In the genomic region with DNA sequence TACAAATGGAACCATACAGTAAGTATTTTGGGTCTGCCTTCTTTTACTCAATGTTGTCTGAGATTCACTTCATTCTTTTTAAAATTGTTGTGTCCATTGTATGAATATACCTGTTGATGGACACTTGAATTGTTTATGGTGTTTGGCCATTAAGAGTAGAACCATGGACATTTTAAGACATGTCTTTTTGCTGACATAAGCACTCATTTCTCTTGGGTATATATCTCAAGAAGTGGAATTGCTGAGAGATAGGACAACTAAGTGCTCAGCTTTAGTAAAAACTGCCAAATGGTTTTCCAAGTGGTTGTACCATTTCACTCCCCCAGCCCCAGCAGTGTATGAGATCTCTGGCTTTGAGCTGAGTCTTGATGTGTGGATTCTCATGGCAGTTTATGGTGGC, we compare ENCODE assay signal across 9 cellular contexts.
"Had no signal": no experiment of that assay in that cellular context is flagged by ENCODE, and none has a peak within 500 bp of the region (broad histone marks: within the 10 kb centered on the region; RNA-seq: fewer than 3 reads in every experiment).

No MANE protein-coding gene starts in this region.

- H3K27ac Mint-ChIP-seq: HFFc6, IgD-negative memory B cell had no signal

- H3K27ac ChIP-seq: GM23248, HL-60 had no signal

- H3K9me3 Mint-ChIP-seq: HFFc6, IgD-negative memory B cell had no signal

- H3K27me3 Mint-ChIP-seq: IgD-negative memory B cell had no signal

- ATAC-seq: HCT116 had no signal

- H3K9ac ChIP-seq: GM23248 had no signal

- H3K4me3 ChIP-seq: GM23248, HAP-1 had no signal

- H2AFZ ChIP-seq: GM23248 had no signal

- H3K4me1 ChIP-seq: HAP-1 had no signal

- H3K9me3 ChIP-seq: HAP-1 had no signal

- H3K4me3 Mint-ChIP-seq: HFFc6, IgD-negative memory B cell had no signal

- DNase-seq: GM23248, GOT3, H7, HFFc6, KG1 had no signal
